In the genomic region with DNA sequence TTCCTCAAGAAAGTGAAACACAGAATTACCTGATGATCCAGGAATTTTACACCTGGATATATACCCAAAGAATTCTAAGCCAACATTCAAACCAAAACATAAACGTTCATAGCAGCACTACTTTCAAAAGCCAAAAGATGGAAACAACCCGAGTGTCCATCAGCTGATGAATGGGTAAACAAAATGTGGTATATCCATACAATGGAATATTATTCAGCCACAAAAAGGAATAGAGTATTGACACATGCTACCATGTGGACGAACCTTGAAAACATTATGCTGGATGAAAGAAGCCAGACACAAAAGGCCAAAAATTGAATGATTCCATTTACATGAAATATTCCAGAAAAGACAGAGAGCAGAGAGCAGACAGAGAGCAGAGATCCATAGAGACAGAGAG, we compare ENCODE assay signal across 1 cellular context.
A peak's percentile ranks its signal among the peaks of the same experiment; 100 is the strongest.
TF ChIP-seq lines count a peak whose summit lies in the region.

No MANE protein-coding gene starts in this region.

TF ChIP-seq in GM12878, 131 proteins besides CTCF, POLR2A, EP300 and RAD21:
- TF ChIP-seq BHLHE40 (IDR thresholded peaks at IDR 0.05; ENCODE audit: borderline replicate concordance in 1 of 2, low read depth in 2 of 2, low read length in 1 of 2): no peak
- peak; percentile 56; the same call in 1 of the 2 replicates for TF ChIP-seq ZNF217 (IDR thresholded peaks at IDR 0.05)
